In the genomic region with DNA sequence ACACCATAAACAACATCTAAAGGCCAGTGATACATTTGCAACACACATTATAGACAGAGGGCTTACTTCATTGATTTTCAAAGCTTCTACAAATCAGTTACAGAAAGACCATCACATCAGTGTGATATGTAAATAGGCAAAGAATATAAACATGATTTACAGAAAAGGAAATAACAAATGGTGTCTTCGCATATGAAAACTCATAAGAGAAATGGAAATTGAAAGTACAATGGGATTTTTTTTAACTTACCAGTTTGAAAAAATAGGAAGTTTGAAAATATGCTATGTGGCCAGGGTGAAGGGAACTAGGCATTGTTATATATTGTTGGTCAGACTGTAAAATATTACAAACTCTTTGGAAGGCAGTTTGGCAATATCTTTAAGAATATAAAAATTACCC, we compare ENCODE assay signal across 13 cellular contexts. TPM values are rescaled to one million over a fixed set of nuclear protein-coding genes. Genes with fewer than 3 reads are reported as not detected.
A peak's percentile ranks its signal among the peaks of the same experiment; 100 is the strongest.
DNase-seq lines count a peak whose midpoint lies in the region; ATAC-seq lines count a peak whose summit lies in the region.
"Had no signal": no experiment of that assay in that cellular context is flagged by ENCODE, and none has a peak within 500 bp of the region (broad histone marks: within the 10 kb centered on the region; RNA-seq: fewer than 3 reads in every experiment).

No MANE protein-coding gene starts in this region.

- no peak for ATAC-seq in CD4-positive, CD25-positive, alpha-beta regulatory T cell (ENCODE audit: low read depth in 2 of 2)
- ATAC-seq in GM18861 (IDR thresholded peaks at IDR 0.05; ENCODE audit: unreplicated experiment) (peak; percentile 53), HG02588 (IDR thresholded peaks at IDR 0.05; ENCODE audit: unreplicated experiment) (peak; percentile 74), GM18519 (IDR thresholded peaks at IDR 0.05; ENCODE audit: low FRiP score, unreplicated experiment) (no peak)
- ATAC-seq: Right ventricle myocardium inferior, WTC11 had no signal

- no peak overlapping the region for H3K4me3 ChIP-seq in CD4-positive, CD25-positive, alpha-beta regulatory T cell (ENCODE audit: low read depth, low read length)

- peaks cover 74% of the 10 kb centered on the region for H3K36me3 ChIP-seq in CD4-positive, CD25-positive, alpha-beta regulatory T cell (ENCODE audit: control insufficient read depth, insufficient read depth, low read length)

- H3K4me1 Mint-ChIP-seq in CD4-positive, CD25-positive, alpha-beta regulatory T cell = peaks cover 0 to 17% (median 6%) of the 10 kb centered on the region in 4 donors
- H3K4me1 Mint-ChIP-seq: WTC11 had no signal

- H3K4me3 Mint-ChIP-seq in CD4-positive, CD25-positive, alpha-beta regulatory T cell = no peak overlapping the region
- H3K4me3 Mint-ChIP-seq: CD4-positive, alpha-beta T cell; WTC11 had no signal

- no peaks in the 10 kb centered on the region for H3K9me3 Mint-ChIP-seq in CD4-positive, CD25-positive, alpha-beta regulatory T cell
- H3K9me3 Mint-ChIP-seq: CD4-positive, alpha-beta T cell; WTC11 had no signal

- H3K27ac Mint-ChIP-seq in CD4-positive, CD25-positive, alpha-beta regulatory T cell = peak overlapping the region in 2 of 3 donors; percentile 7 to 54
- H3K27ac Mint-ChIP-seq: CD4-positive, alpha-beta T cell; WTC11 had no signal

- DNase-seq in CD4-positive, CD25-positive, alpha-beta regulatory T cell = peak in 1 of 3 donors; percentile 7
- DNase-seq in MV-4-11 (lab: John Stamatoyannopoulos, UW) (peak; percentile 85), DMS 273 (lab: John Stamatoyannopoulos, UW; ENCODE audit: unreplicated experiment) (no peak), AG08396 (ENCODE audit: low spot score) (no peak), activated gamma-delta T cell treated with Interleukin-2 at 50 U/mL for 16 hours (no peak)
- DNase-seq: activated gamma-delta T cell; CD4-positive, alpha-beta T cell; NCI-H446 had no signal

- no peaks in the 10 kb centered on the region for H3K27me3 Mint-ChIP-seq in CD4-positive, CD25-positive, alpha-beta regulatory T cell
- H3K27me3 Mint-ChIP-seq: CD4-positive, alpha-beta T cell had no signal

- H3K27ac ChIP-seq in CD4-positive, CD25-positive, alpha-beta regulatory T cell (ENCODE audit: insufficient read depth, low read length, poor library complexity, severe bottlenecking) = no peak overlapping the region

- no peaks in the 10 kb centered on the region for H3K27me3 ChIP-seq in CD4-positive, CD25-positive, alpha-beta regulatory T cell (ENCODE audit: control insufficient read depth, insufficient read depth, low read length)

- H3K36me3 Mint-ChIP-seq in CD4-positive, CD25-positive, alpha-beta regulatory T cell = peaks cover 47% of the 10 kb centered on the region

- H3K4me1 ChIP-seq in CD4-positive, CD25-positive, alpha-beta regulatory T cell (ENCODE audit: control insufficient read depth, insufficient read depth, low read length, poor library complexity, severe bottlenecking) = no peaks in the 10 kb centered on the region

- no peaks in the 10 kb centered on the region for H3K9me3 ChIP-seq in CD4-positive, CD25-positive, alpha-beta regulatory T cell (ENCODE audit: control insufficient read depth in 2 of 2, low read length in 2 of 2)

RNA-seq across cellular contexts. Expression of gene SEC23IP, which starts 27.3 kb away (rescaled TPM):
- 29.7 TPM for total RNA-seq in CD4-positive, CD25-positive, alpha-beta regulatory T cell
- polyA plus RNA-seq in CD4-positive, CD25-positive, alpha-beta regulatory T cell = 10 to 100 TPM; 45.0 to 58.6 (median 53.0) TPM

RNA-seq across cellular contexts. Expression of gene MCMBP, which starts 47.2 kb away (rescaled TPM):
- total RNA-seq in CD4-positive, CD25-positive, alpha-beta regulatory T cell = 36.1 TPM
- polyA plus RNA-seq in CD4-positive, CD25-positive, alpha-beta regulatory T cell = 10 to 100 TPM; 62.8 to 69.6 (median 64.4) TPM

Comparison
In these comparisons a context has a peak if more than half of its experiments do, and no peak if none do; other contexts are left out.
1. ATAC-seq: peak in GM18861 (single experiment) and HG02588 (single experiment); none in CD4-positive, CD25-positive, alpha-beta regulatory T cell (0 of 2) and GM18519 (single experiment).